ENCODE assay signal across 8 cellular contexts in the genomic region with DNA sequence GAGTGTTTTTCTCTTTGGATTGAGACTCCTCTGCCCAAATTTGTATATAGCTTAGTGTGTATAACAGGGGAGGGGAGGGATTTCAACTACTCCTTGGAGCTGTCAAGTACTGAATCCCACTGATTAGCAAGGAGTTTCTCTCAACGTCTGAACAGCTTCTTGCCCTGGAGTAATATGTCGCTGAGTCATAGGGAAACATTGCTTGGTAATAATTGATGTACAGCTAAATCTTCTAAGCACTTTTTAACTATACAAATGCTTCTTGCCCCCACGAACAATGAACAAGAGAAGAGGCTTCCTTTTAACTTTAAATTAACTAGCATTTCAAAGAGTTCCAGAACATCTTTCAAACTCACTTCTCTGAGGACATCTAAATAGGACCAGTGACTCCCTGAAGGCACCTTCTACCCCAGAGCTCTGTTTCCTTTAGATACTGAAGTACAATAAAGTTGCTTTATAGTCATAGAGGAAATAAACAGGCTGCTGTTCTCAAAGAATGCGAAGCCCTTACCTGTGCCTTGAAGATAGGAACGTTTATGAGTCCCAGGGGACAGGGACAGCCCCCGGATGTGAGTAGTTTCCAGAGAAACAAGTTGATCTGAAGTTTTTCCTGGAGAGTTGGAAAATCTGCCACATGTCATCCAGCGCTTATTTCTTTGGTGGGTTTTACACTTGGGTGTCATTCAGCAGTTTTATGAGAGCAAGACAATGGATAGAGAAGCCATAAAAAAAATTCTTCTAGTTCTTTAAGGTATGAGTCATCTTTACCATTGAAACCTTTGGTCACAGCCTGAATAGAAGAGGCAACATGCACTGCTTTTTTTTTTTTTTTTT.
DNase-seq lines count a peak whose midpoint lies in the region; ATAC-seq and TF ChIP-seq lines count a peak whose summit lies in the region.

No MANE protein-coding gene starts in this region.

- peaks cover 34% of the 10 kb centered on the region for H3K4me1 ChIP-seq in HUES48 (ENCODE audit: control insufficient read depth, insufficient read depth, low read length)
- peaks cover 41% of the 10 kb centered on the region for H3K4me1 ChIP-seq in osteoblast (ENCODE audit: insufficient read depth, low read length)

- H3K9ac ChIP-seq in HUES48 (ENCODE audit: low read depth, low read length), result peak overlapping the region; percentile 25; the same call in 1 of the 2 replicates

- no peaks in the 10 kb centered on the region for H3K9me3 ChIP-seq in HUES48 (ENCODE audit: control insufficient read depth, insufficient read depth, low read length)
- no peaks in the 10 kb centered on the region for H3K9me3 ChIP-seq in osteoblast (ENCODE audit: low read depth, low read length)

- no peak overlapping the region for H2AFZ ChIP-seq in osteoblast (ENCODE audit: low read length)

- H3K36me3 ChIP-seq in HUES48 (ENCODE audit: control insufficient read depth, insufficient read depth, low read length), result no peaks in the 10 kb centered on the region
- no peaks in the 10 kb centered on the region for H3K36me3 ChIP-seq in osteoblast (ENCODE audit: insufficient read depth, low read length)

- H3K27me3 ChIP-seq in HUES48 (ENCODE audit: control insufficient read depth, insufficient read depth, low read length) (no peaks in the 10 kb centered on the region), osteoblast (ENCODE audit: insufficient read depth, low read length) (no peaks in the 10 kb centered on the region)

- TF ChIP-seq CTCF in choroid plexus epithelial cell (conservative IDR thresholded peaks at IDR 0.05; ENCODE audit: low read depth, low read length) (no peak), osteoblast (IDR thresholded peaks at IDR 0.05; ENCODE audit: extremely low read depth, low read depth, low read length) (no peak)

- H3K4me2 ChIP-seq in osteoblast (ENCODE audit: insufficient read depth, low read length), result peak overlapping the region; percentile 58

- H3K27ac ChIP-seq in HUES48 (ENCODE audit: low read depth, low read length) (peak overlapping the region; percentile 91), osteoblast (ENCODE audit: low read depth, low read length) (peak overlapping the region; percentile 55)

- H3K79me2 ChIP-seq in osteoblast (ENCODE audit: insufficient read depth, low read length), result no peaks in the 10 kb centered on the region

- no peaks in the 10 kb centered on the region for H4K20me1 ChIP-seq in osteoblast (ENCODE audit: insufficient read depth, low read length)

- ATAC-seq in GM19035 (IDR thresholded peaks at IDR 0.05; ENCODE audit: unreplicated experiment), result peak; percentile 46
- no peak for ATAC-seq in HG02938 (IDR thresholded peaks at IDR 0.05; ENCODE audit: unreplicated experiment)
- ATAC-seq in HG03025 (IDR thresholded peaks at IDR 0.05; ENCODE audit: low FRiP score, unreplicated experiment), result no peak

- H3K4me3 ChIP-seq in HUES48 (ENCODE audit: low read depth, low read length) (no peak overlapping the region; the same call in 1 of the 2 replicates), choroid plexus epithelial cell (ENCODE audit: low read depth, low read length) (no peak overlapping the region), osteoblast (ENCODE audit: insufficient read depth, low read length) (no peak overlapping the region)

- DNase-seq in choroid plexus epithelial cell (ENCODE audit: low read depth), result peak; percentile 82
- DNase-seq in osteoblast (ENCODE audit: insufficient read length, low spot score, missing footprints), result no peak
- DNase-seq in cortex of kidney (lab: John Stamatoyannopoulos, UW), result no peak
- DNase-seq in NCI-H748 (lab: John Stamatoyannopoulos, UW; ENCODE audit: unreplicated experiment), result no peak
